ENCODE assay signal across 13 cellular contexts in genomic region chr14:22686176-22686611, GRCh38. TPM values are rescaled to one million over a fixed set of nuclear protein-coding genes. Genes with fewer than 3 reads are reported as not detected.
DNase-seq lines count a peak whose midpoint lies in the region; ATAC-seq, FAIRE-seq and TF ChIP-seq lines count a peak whose summit lies in the region.
"Not testable (repeated sequence)": the region's sequence is repeated elsewhere in the genome, so short reads cannot be mapped to it uniquely, and the experiment has no call there.
"Had no signal": no experiment of that assay in that cellular context is flagged by ENCODE, and none has a peak within 500 bp of the region (broad histone marks: within the 10 kb centered on the region; RNA-seq: fewer than 3 reads in every experiment).

No MANE protein-coding gene starts in this region.

- not testable (repeated sequence) for H3K27me3 ChIP-seq in HUES6 (ENCODE audit: control insufficient read depth, insufficient read depth, low read length); K562 (ENCODE audit: control insufficient read depth in 2 of 2, insufficient read depth in 2 of 2, low read length in 2 of 2); neural progenitor cell; smooth muscle cell (ENCODE audit: low read depth)

- H3K4me1 Mint-ChIP-seq in neural progenitor cell: peaks cover 10% of the 10 kb centered on the region

- H3K4me1 ChIP-seq in HUES6 (ENCODE audit: control insufficient read depth, insufficient read depth, low read length) (peaks cover 14% of the 10 kb centered on the region), neural progenitor cell (peaks cover 16% of the 10 kb centered on the region)
- H3K4me1 ChIP-seq in K562 (replicated peaks in 1 of 2; ENCODE audit: control insufficient read depth in 2 of 2, insufficient read depth in 2 of 2, low read length in 2 of 2); smooth muscle cell (ENCODE audit: low read depth): not testable (repeated sequence)

- H3K27ac ChIP-seq in HUES6 (ENCODE audit: low read depth, low read length); neural progenitor cell; smooth muscle cell (ENCODE audit: low read depth): not testable (repeated sequence)
- H3K27ac ChIP-seq in K562 (ENCODE audit: extremely low read depth, low read depth, low read length): peak overlapping the region; percentile 41; the same call in 2 of the 3 replicates

- H3F3A ChIP-seq in neural progenitor cell (ENCODE audit: low read depth); smooth muscle cell (ENCODE audit: low read depth): not testable (repeated sequence)

- not testable (repeated sequence) for TF ChIP-seq EP300 in K562 (IDR thresholded peaks at IDR 0.05; ENCODE audit: low read length)

- not testable (repeated sequence) for H3K9ac ChIP-seq in HUES6 (ENCODE audit: low read length); neural progenitor cell; smooth muscle cell (ENCODE audit: low read depth)
- H3K9ac ChIP-seq in K562 (ENCODE audit: insufficient read depth in 1 of 2, low read depth in 2 of 2, low read length in 2 of 2): peak overlapping the region; percentile 34 to 74; a peak in 3 of 4 replicates

- not testable (repeated sequence) for TF ChIP-seq RAD21 in K562 (CRISPR knock-in tag; conservative IDR thresholded peaks at IDR 0.05 in 1 of 2, IDR thresholded peaks at IDR 0.05 in 1 of 2)

- in situ Hi-C loops in K562 (cut with MboI): not testable (repeated sequence)

- H3K9me1 ChIP-seq in K562 (ENCODE audit: control insufficient read depth, insufficient read depth, low read length): not testable (repeated sequence)

- not testable (repeated sequence) for H3K79me2 ChIP-seq in K562 (ENCODE audit: control insufficient read depth, insufficient read depth, low read length); neural progenitor cell (ENCODE audit: low read depth); smooth muscle cell (ENCODE audit: low read depth)

- POLR2A ChIA-PET in K562 (lab: Yijun Ruan, JAX): interaction anchor here (0.6 to 1.1 kb wide), 6 partner anchors 9 to 382 kb away, joined by 3 to 4 read pairs (median 3); no protein-coding TSS in a partner anchor

- peak overlapping the region; percentile 68 for H3K4me2 ChIP-seq in K562 (ENCODE audit: insufficient read depth, low read length)
- peak overlapping the region; percentile 72 for H3K4me2 ChIP-seq in neural progenitor cell
- peak overlapping the region; percentile 31 for H3K4me2 ChIP-seq in smooth muscle cell

- H3K9me3 Mint-ChIP-seq in neural progenitor cell: not testable (repeated sequence)

- CTCF ChIA-PET in K562 (lab: Yijun Ruan, JAX; ENCODE audit: low intra/inter-chr PET ratio): not testable (repeated sequence)

- H3K9me3 ChIP-seq in HUES6 (ENCODE audit: control insufficient read depth, insufficient read depth, low read depth, low read length); K562 (replicated peaks; ENCODE audit: control insufficient read depth, insufficient read depth, low read depth, low read length); neural progenitor cell (ENCODE audit: low read depth); smooth muscle cell (replicated peaks; ENCODE audit: low read depth): not testable (repeated sequence)

- not testable (repeated sequence) for H3K36me3 ChIP-seq in HUES6 (ENCODE audit: control insufficient read depth, insufficient read depth, low read length); K562 (ENCODE audit: control insufficient read depth, insufficient read depth, low read length); neural progenitor cell; smooth muscle cell (ENCODE audit: low read depth)

- H3K4me3 Mint-ChIP-seq in neural progenitor cell: not testable (repeated sequence)

- DNase-seq in CD1c-positive myeloid dendritic cell (ENCODE audit: extremely low spot score): peak; percentile 15
- DNase-seq in NK-92 treated with Interleukin-12 subunit alpha and Interleukin-12 subunit beta, amount 100 ng/mL, for 24 hours (lab: John Stamatoyannopoulos, UW): peak; percentile 52
- DNase-seq in activated CD4-positive, alpha-beta T cell treated with anti-CD3 and anti-CD28 coated beads for 48 hours: peak; percentile 31
- peak in 1 of 4 experiments; percentile 61 for DNase-seq in K562 (ENCODE audit: extremely low read depth in 1 of 4, low spot score in 3 of 4)
- DNase-seq in islet precursor cell: peak; percentile 80
- peak; percentile 35 for DNase-seq in neural progenitor cell (ENCODE audit: low spot score)
- DNase-seq in smooth muscle cell (lab: John Stamatoyannopoulos, UW; ENCODE audit: unreplicated experiment): not testable (repeated sequence)

- BruUV-seq in K562 (replicated peaks; lab: Mats Ljungman, UMichigan): not testable (repeated sequence)

- peak overlapping the region; percentile 62 for H2AFZ ChIP-seq in K562 (ENCODE audit: low read depth, low read length)
- H2AFZ ChIP-seq in neural progenitor cell (replicated peaks): peak overlapping the region; percentile 97
- H2AFZ ChIP-seq in smooth muscle cell (ENCODE audit: low read depth): not testable (repeated sequence)

- not testable (repeated sequence) for H3K36me3 Mint-ChIP-seq in neural progenitor cell

- 2% methylated on average over 4 of the region's 6 CpGs for WGBS in K562 (ENCODE audit: insufficient coverage, low coverage, missing lambda C conversion rate)
- WGBS in smooth muscle cell (ENCODE audit: low lambda C conversion rate): 30% methylated on average over 6 of the region's 6 CpGs

- H4K20me1 ChIP-seq in K562 (replicated peaks; ENCODE audit: control insufficient read depth, insufficient read depth, low read length); neural progenitor cell (ENCODE audit: low read depth); smooth muscle cell (ENCODE audit: low read depth): not testable (repeated sequence)

- not testable (repeated sequence) for H3K27ac Mint-ChIP-seq in neural progenitor cell

- TF ChIP-seq POLR2A in K562 (conservative IDR thresholded peaks at IDR 0.05): not testable (repeated sequence)

- not testable (repeated sequence) for FAIRE-seq in K562 (lab: Jason Lieb, UNC)

- H3K4me3 ChIP-seq in HUES6 (ENCODE audit: low read depth, low read length) (peak overlapping the region; percentile 25; the same call in 1 of the 2 replicates), K562 (peak overlapping the region; percentile 15; the same call in 1 of the 2 replicates)
- H3K4me3 ChIP-seq in neural progenitor cell, smooth muscle cell: not testable (repeated sequence)

- H3K27me3 Mint-ChIP-seq in neural progenitor cell (ENCODE audit: insufficient read depth, low read depth): not testable (repeated sequence)

- intact Hi-C loops in K562 (cut with micrococcal nuclease): not testable (repeated sequence)

- peak; percentile 63 for ATAC-seq in K562

- not testable (repeated sequence) for TF ChIP-seq CTCF in K562 (IDR thresholded peaks at IDR 0.05 in 2 of 3, conservative IDR thresholded peaks at IDR 0.05 in 1 of 3; ENCODE audit: insufficient read depth in 2 of 3, low read depth in 1 of 3, low read length in 3 of 3); neural progenitor cell (IDR thresholded peaks at IDR 0.05); smooth muscle cell (IDR thresholded peaks at IDR 0.05; ENCODE audit: borderline replicate concordance, insufficient read depth, poor library complexity, severe bottlenecking)

TF ChIP-seq in K562, 482 proteins besides CTCF, POLR2A, EP300 and RAD21:
- TF ChIP-seq L3MBTL2 (IDR thresholded peaks at IDR 0.05): 0 out of 2 replicates have a peak, but pooled peaks have one; percentile 22

RNA-seq across cellular contexts. Expression of gene OR6J1, which starts 42.0 kb away (rescaled TPM):
- total RNA-seq in K562 (2011; cell fraction: chromatin; rRNA removed; ENCODE audit: low replicate concordance): 0.14 and 0.33 TPM in 2 replicates
- under 0.01 and 0.26 TPM in 2 replicates for total RNA-seq in K562 (2011; cell fraction: nucleolus; rRNA removed)
- total RNA-seq in K562 (2011; cell fraction: nucleoplasm; rRNA removed): 0.66 and 0.69 TPM in 2 replicates
- total RNA-seq in K562 (2014; rRNA removed): not detected in 2 replicates
- 0.03 TPM in 1 of 2 replicates, not detected in the other for total RNA-seq in K562 (2014; rRNA removed; fragmentation: Illumina TruSeq; extraction: Trizol)
- total RNA-seq in K562 (2015; rRNA removed; fragmentation: Illumina TruSeq; extraction: Trizol): not detected in 2 replicates
- not detected in 2 replicates for total RNA-seq in K562 (2021)
- not detected in 2 replicates for polyA plus RNA-seq in K562 (2011; rRNA removed)
- polyA plus RNA-seq in K562 (2011; cell fraction: cytosol; rRNA removed): not detected in 2 replicates
- not detected in 2 replicates for polyA plus RNA-seq in K562 (2011; cell fraction: nucleus; rRNA removed)
- 0.03 TPM in 1 of 2 replicates, not detected in the other for polyA plus RNA-seq in K562 (2012)
- not detected in 2 replicates for polyA plus RNA-seq in K562 (2014; fragmentation: Illumina TruSeq; extraction: Trizol)
- not detected for polyA plus RNA-seq in K562 (2014; fragmentation: Nextera tagmentation; extraction: Ambion mirVana)
- 0.08 TPM in 1 of 2 replicates, not detected in the other for polyA plus RNA-seq in K562 (2014; rRNA removed)
- polyA minus RNA-seq in K562 (2011; rRNA and poly(A)+ RNA removed): not detected in 2 replicates
- not detected in 2 replicates for polyA minus RNA-seq in K562 (2011; cell fraction: cytosol; rRNA and poly(A)+ RNA removed)
- polyA minus RNA-seq in K562 (2011; cell fraction: nucleus; rRNA and poly(A)+ RNA removed): not detected in 2 replicates
- total RNA-seq in neural progenitor cell (ENCODE audit: low replicate concordance): not detected in 2 replicates
- total RNA-seq in smooth muscle cell: 0.13 TPM in 1 of 2 replicates, not detected in the other
- polyA plus RNA-seq in smooth muscle cell: not detected in 2 replicates
- total RNA-seq: Calu3; CD8-positive, alpha-beta memory T cell; H4; SJCRH30 had no signal
- polyA plus RNA-seq: AG04450; CD8-positive, alpha-beta memory T cell had no signal
